Comparison of ENCODE assay signal across 23 cellular contexts in genomic region chr2:173681891-173682655, GRCh38.
DNase-seq lines count a peak whose midpoint lies in the region; ATAC-seq and TF ChIP-seq lines count a peak whose summit lies in the region.
"Had no signal": no experiment of that assay in that cellular context is flagged by ENCODE, and none has a peak within 500 bp of the region (broad histone marks: within the 10 kb centered on the region; RNA-seq: fewer than 3 reads in every experiment).

No MANE protein-coding gene starts in this region.

- H3K4me2 ChIP-seq in PC-3 (ENCODE audit: low read length) (no peak overlapping the region), trophoblast cell (ENCODE audit: low read length) (no peak overlapping the region)
- H3K4me2 ChIP-seq: BLaER1 had no signal

- H3K4me1 ChIP-seq in PC-3 (ENCODE audit: insufficient read depth, low read length), result peaks cover 24% of the 10 kb centered on the region
- H3K4me1 ChIP-seq in trophoblast cell (ENCODE audit: control insufficient read depth in 1 of 2, insufficient read depth in 2 of 2, low read length in 2 of 2), result no peaks in the 10 kb centered on the region
- H3K4me1 ChIP-seq: BE2C, BLaER1 had no signal

- no peak overlapping the region for H3K14ac ChIP-seq in trophoblast cell (ENCODE audit: low read length)

- no peak overlapping the region for H2BK12ac ChIP-seq in trophoblast cell (ENCODE audit: low read length)

- no peak overlapping the region for H2AK5ac ChIP-seq in trophoblast cell (ENCODE audit: low read length)

- intact Hi-C loops in PC-3 (cut with micrococcal nuclease), result no loop called here

- H3K4me3 ChIP-seq in PC-3 (ENCODE audit: low read length) (no peak overlapping the region), trophoblast cell (ENCODE audit: low read depth, low read length) (no peak overlapping the region)
- H3K4me3 ChIP-seq: BLaER1 had no signal

- no peak overlapping the region for H4K12ac ChIP-seq in trophoblast cell (ENCODE audit: low read depth, low read length)

- no CpG with 5 or more reads among the region's 4 CpGs for WGBS in trophoblast cell (ENCODE audit: extremely low coverage, insufficient coverage, insufficient read length)

- H3K18ac ChIP-seq in trophoblast cell (ENCODE audit: low read length), result no peak overlapping the region

- no peak overlapping the region for H4K8ac ChIP-seq in trophoblast cell (ENCODE audit: low read depth, low read length)

- H3F3A ChIP-seq in PC-3 (ENCODE audit: low read length, unreplicated experiment), result no peaks in the 10 kb centered on the region

- H3K27ac ChIP-seq in PC-3 (ENCODE audit: low read length) (no peak overlapping the region), trophoblast cell (ENCODE audit: low read depth, low read length) (no peak overlapping the region)
- H3K27ac ChIP-seq: BLaER1 had no signal

- no peaks in the 10 kb centered on the region for H3K36me3 ChIP-seq in PC-3 (ENCODE audit: low read depth, low read length)
- H3K36me3 ChIP-seq in trophoblast cell (ENCODE audit: control insufficient read depth in 1 of 2, insufficient read depth in 2 of 2, low read length in 2 of 2), result no peaks in the 10 kb centered on the region
- H3K36me3 ChIP-seq: BE2C, BLaER1 had no signal

- TF ChIP-seq CTCF in PC-3 (conservative IDR thresholded peaks at IDR 0.05; ENCODE audit: low read depth, low read length) (no peak), GM20000 (IDR thresholded peaks at IDR 0.05; ENCODE audit: extremely low read depth, missing control alignments) (no peak)

- no peak overlapping the region for H2BK5ac ChIP-seq in trophoblast cell (ENCODE audit: low read depth, low read length, poor library complexity)

- H4K20me1 ChIP-seq in PC-3 (ENCODE audit: low read length), result no peaks in the 10 kb centered on the region
- H4K20me1 ChIP-seq: BLaER1 had no signal

- H2AFZ ChIP-seq in PC-3 (ENCODE audit: low read length), result no peak overlapping the region
- no peak overlapping the region for H2AFZ ChIP-seq in trophoblast cell (ENCODE audit: insufficient read depth, low read length, poor library complexity)

- no TSS peak for BruUV-seq in PC-3 (replicated peaks; lab: Mats Ljungman, UMichigan)

- H3K79me1 ChIP-seq in trophoblast cell (ENCODE audit: low read length), result no peaks in the 10 kb centered on the region

- H2BK120ac ChIP-seq in trophoblast cell (ENCODE audit: insufficient read depth, low read length, poor library complexity), result no peak overlapping the region

- no peak overlapping the region for H3K9ac ChIP-seq in PC-3 (ENCODE audit: low read length)
- no peak overlapping the region for H3K9ac ChIP-seq in trophoblast cell (ENCODE audit: low read length)
- H3K9ac ChIP-seq: BLaER1 had no signal

- H3K9me2 ChIP-seq in PC-3 (replicated peaks; ENCODE audit: low read length), result no peaks in the 10 kb centered on the region

- no peaks in the 10 kb centered on the region for H3K79me2 ChIP-seq in PC-3 (ENCODE audit: low read length)
- no peaks in the 10 kb centered on the region for H3K79me2 ChIP-seq in trophoblast cell (ENCODE audit: control insufficient read depth, insufficient read depth, low read length, poor library complexity)

- CTCF ChIA-PET in PC-3 (lab: Charles Lee), result interaction anchor here (0.6 kb wide), 1 partner anchor 281 kb away, joined by 3 read pairs; no protein-coding TSS in a partner anchor

- H3K9me3 ChIP-seq in PC-3 (ENCODE audit: low read length), result no peaks in the 10 kb centered on the region
- H3K9me3 ChIP-seq in trophoblast cell (ENCODE audit: insufficient read depth, low read depth, low read length), result no peaks in the 10 kb centered on the region
- H3K9me3 ChIP-seq: BE2C, BLaER1 had no signal

- DNase-seq in PC-3 (peak; percentile 12), myocyte (ENCODE audit: low read depth) (peak; percentile 55), trophoblast cell (peak; percentile 4 to 54), NOMO-1 treated with DMSO at 0.1 percent for 48 hours (lab: John Stamatoyannopoulos, UW; ENCODE audit: unreplicated experiment) (no peak), GM20000 (ENCODE audit: low spot score) (no peak)
- DNase-seq: 8988T; ACHN; BE2C; C1 segment of cervical spinal cord; CD4-positive, alpha-beta memory T cell; CD4-positive, CD25-positive, alpha-beta regulatory T cell; CD8-positive, alpha-beta memory T cell; COR-L47; DMS 273 treated with DMSO at 0.1 percent for 48 hours; DMS153; DMS53; DMS79; DND-41; EL; GDM1 had no signal

- ATAC-seq in PC-3 (no peak), GM21619 (IDR thresholded peaks at IDR 0.05; ENCODE audit: unreplicated experiment) (no peak), GM19328 (IDR thresholded peaks at IDR 0.05; ENCODE audit: unreplicated experiment) (no peak)

- no peak overlapping the region for H3K23ac ChIP-seq in trophoblast cell (ENCODE audit: low read length)

- no peak overlapping the region for H4K91ac ChIP-seq in trophoblast cell (ENCODE audit: low read depth, low read length)

- H3K27me3 ChIP-seq in PC-3 (ENCODE audit: low read length) (no peaks in the 10 kb centered on the region), trophoblast cell (ENCODE audit: insufficient read depth, low read length) (no peaks in the 10 kb centered on the region)
- H3K27me3 ChIP-seq: BE2C, BLaER1 had no signal

- POLR2A ChIA-PET in PC-3 (lab: Charles Lee; ENCODE audit: unreplicated experiment), result no interaction called here

- H3K4ac ChIP-seq in trophoblast cell (ENCODE audit: low read depth, low read length), result no peak overlapping the region

Comparison
In these comparisons a context has a peak if more than half of its experiments do, and no peak if none do; other contexts are left out.
1. DNase-seq: peak in PC-3 (single experiment), myocyte (single experiment) and trophoblast cell (2 of 2); none in NOMO-1 treated with DMSO at 0.1 percent for 48 hours (single experiment) and GM20000 (single experiment).